8 cellular contexts compared by ENCODE assay signal in the genomic region with DNA sequence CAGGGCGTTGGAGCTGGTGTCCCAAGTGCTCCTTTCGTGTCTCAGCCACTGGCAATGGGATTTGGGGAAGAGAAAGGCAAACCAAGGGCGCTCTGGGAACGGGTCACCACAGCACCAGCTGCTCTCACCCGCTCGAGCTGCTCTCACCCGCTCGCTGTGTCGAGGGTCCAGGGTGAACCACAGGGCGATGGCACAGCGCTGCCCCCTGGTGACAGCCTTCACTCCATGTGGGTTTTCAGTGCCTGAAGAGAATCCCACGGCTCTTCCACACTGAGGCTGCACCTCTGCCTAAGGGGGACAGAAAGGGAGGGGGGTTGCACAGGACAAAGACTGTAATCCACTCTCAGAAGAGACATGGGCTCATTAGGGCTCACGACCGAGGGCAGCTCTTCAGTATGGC. TPM values are rescaled to one million over a fixed set of nuclear protein-coding genes. Genes with fewer than 3 reads are reported as not detected.
DNase-seq lines count a peak whose midpoint lies in the region; ATAC-seq, FAIRE-seq and TF ChIP-seq lines count a peak whose summit lies in the region.

No MANE protein-coding gene starts in this region.

- FAIRE-seq in GM12878 (lab: Jason Lieb, UNC), result no peak

- no peaks in the 10 kb centered on the region for H3K79me2 ChIP-seq in GM12878 (ENCODE audit: control insufficient read depth, insufficient read depth, low read length)

- SMC1A ChIA-PET in GM12878 (lab: Charles Lee; ENCODE audit: uncharacterized antibody, unreplicated experiment), result interaction anchor here (1.1 kb wide), 1 partner anchor 169 kb away, joined by 4 read pairs; no protein-coding TSS in a partner anchor

- TF ChIP-seq POLR2A in GM12878 (IDR thresholded peaks at IDR 0.05; ENCODE audit: low read depth, low read length), result no peak

- peak; percentile 66 for TF ChIP-seq RAD21 in GM12878 (IDR thresholded peaks at IDR 0.05; ENCODE audit: insufficient read depth, low read depth, low read length)

- H3K27ac ChIP-seq in SJCRH30, result no peak overlapping the region
- H3K27ac ChIP-seq in GM12878 (ENCODE audit: control insufficient read depth, insufficient read depth), result no peak overlapping the region

- WGBS in GM12878 (ENCODE audit: insufficient coverage, insufficient replicate concordance, low lambda C conversion rate, missing lambda C conversion rate), result 46% methylated on average over 14 of the region's 14 CpGs

- no peaks in the 10 kb centered on the region for H3K27me3 Mint-ChIP-seq in natural killer cell (ENCODE audit: low read depth in 2 of 2)
- H3K27me3 Mint-ChIP-seq in natural killer cell treated with Interleukin-12 subunit alpha and Interleukin-12 subunit beta and Interleukin-15 and Interleukin-18, amount 100 ng/mL, for 72 hours, result no peaks in the 10 kb centered on the region

- H3K36me3 ChIP-seq in SJCRH30 (peaks cover 17% of the 10 kb centered on the region), GM12878 (ENCODE audit: control insufficient read depth in 2 of 2, insufficient read depth in 2 of 2, low read length in 1 of 2) (peaks cover 7% of the 10 kb centered on the region in 2 experiments; a peak in 3 of 4 replicates), kidney epithelial cell (ENCODE audit: control insufficient read depth, insufficient read depth, low read length) (peaks cover 3% of the 10 kb centered on the region)

- intact Hi-C loops in natural killer cell (cut with micrococcal nuclease) (loop anchor here (1.0 kb wide), 1 partner anchor 169 kb away; no protein-coding TSS in a partner anchor), GM12878 (cut with micrococcal nuclease; ENCODE audit: unreplicated experiment) (loop anchor here (2.0 to 5.0 kb wide), 2 partner anchors 168 to 405 kb away; no protein-coding TSS in a partner anchor)

- CTCF ChIA-PET in GM12878 (lab: Yijun Ruan, JAX), result interaction anchor here (0.6 to 2.3 kb wide), 9 partner anchors 18 to 401 kb away, joined by 3 to 9 read pairs (median 3); no protein-coding TSS in a partner anchor

- peak; percentile 48 for TF ChIP-seq CTCF in natural killer cell (IDR thresholded peaks at IDR 0.05)
- TF ChIP-seq CTCF in GM12878 (IDR thresholded peaks at IDR 0.05 in 2 of 3, conservative IDR thresholded peaks at IDR 0.05 in 1 of 3; ENCODE audit: control insufficient read depth in 2 of 3, extremely low read depth in 1 of 3, insufficient read depth in 1 of 3, low read depth in 3 of 3, low read length in 3 of 3), result peak; percentile 65 to 69 (median 67)
- peak; percentile 68 for TF ChIP-seq CTCF in kidney epithelial cell (IDR thresholded peaks at IDR 0.05; ENCODE audit: insufficient read depth, low read length, poor library complexity, severe bottlenecking)

- H2AFZ ChIP-seq in GM12878 (ENCODE audit: control insufficient read depth, low read depth, low read length), result no peak overlapping the region

- peaks cover 12% of the 10 kb centered on the region; the same call in 1 of the 2 replicates for H3K4me1 ChIP-seq in SJCRH30
- H3K4me1 ChIP-seq in GM12878 (ENCODE audit: control insufficient read depth, insufficient read depth, low read length), result no peaks in the 10 kb centered on the region

- no peak overlapping the region for H3K4me3 Mint-ChIP-seq in natural killer cell
- no peak overlapping the region for H3K4me3 Mint-ChIP-seq in natural killer cell treated with Interleukin-12 subunit alpha and Interleukin-12 subunit beta and Interleukin-15 and Interleukin-18, amount 100 ng/mL, for 72 hours

- no peaks in the 10 kb centered on the region for H3K27me3 ChIP-seq in SJCRH30
- no peaks in the 10 kb centered on the region for H3K27me3 ChIP-seq in GM12878 (replicated peaks in 1 of 2; ENCODE audit: control insufficient read depth in 2 of 2, insufficient read depth in 2 of 2, low read length in 1 of 2)
- no peaks in the 10 kb centered on the region for H3K27me3 ChIP-seq in kidney epithelial cell (ENCODE audit: control insufficient read depth, insufficient read depth, low read length)

- no peak overlapping the region for H3K9ac ChIP-seq in GM12878 (ENCODE audit: control insufficient read depth, insufficient read depth, low read length)

- H3K4me2 ChIP-seq in GM12878 (ENCODE audit: control insufficient read depth, insufficient read depth), result no peak overlapping the region

- H3K4me3 ChIP-seq in SJCRH30 (no peak overlapping the region), GM12878 (no peak overlapping the region), kidney epithelial cell (ENCODE audit: low read depth, low read length) (no peak overlapping the region)

- no TSS peak for BruUV-seq in GM12878 (replicated peaks; lab: Mats Ljungman, UMichigan)

- POLR2A ChIA-PET in GM12878 (lab: Charles Lee), result no interaction called here

- H3K27ac Mint-ChIP-seq in natural killer cell, result no peak overlapping the region
- no peak overlapping the region for H3K27ac Mint-ChIP-seq in natural killer cell treated with Interleukin-12 subunit alpha and Interleukin-12 subunit beta and Interleukin-15 and Interleukin-18, amount 100 ng/mL, for 72 hours

- no peaks in the 10 kb centered on the region for H3K9me3 Mint-ChIP-seq in natural killer cell
- H3K9me3 Mint-ChIP-seq in natural killer cell treated with Interleukin-12 subunit alpha and Interleukin-12 subunit beta and Interleukin-15 and Interleukin-18, amount 100 ng/mL, for 72 hours, result no peaks in the 10 kb centered on the region

- in situ Hi-C loops in GM12878 (cut with MboI), result no loop called here

- H3K4me1 Mint-ChIP-seq in natural killer cell, result peaks cover 0 to 5% of the 10 kb centered on the region in 2 donors
- H3K4me1 Mint-ChIP-seq in natural killer cell treated with Interleukin-12 subunit alpha and Interleukin-12 subunit beta and Interleukin-15 and Interleukin-18, amount 100 ng/mL, for 72 hours (ENCODE audit: low read depth in 2 of 2), result no peaks in the 10 kb centered on the region

- H3K36me3 Mint-ChIP-seq in natural killer cell, result peaks cover 7% of the 10 kb centered on the region
- H3K36me3 Mint-ChIP-seq in natural killer cell treated with Interleukin-12 subunit alpha and Interleukin-12 subunit beta and Interleukin-15 and Interleukin-18, amount 100 ng/mL, for 72 hours, result peaks cover 8% of the 10 kb centered on the region

- ATAC-seq in natural killer cell, result peak in 1 of 3 donors; percentile 54
- ATAC-seq in natural killer cell treated with Interleukin-12 subunit alpha and Interleukin-12 subunit beta and Interleukin-15 and Interleukin-18, amount 100 ng/mL, for 72 hours, result no peak
- ATAC-seq in GM12878, result peak; percentile 74
- ATAC-seq in HG03442 (IDR thresholded peaks at IDR 0.05; ENCODE audit: unreplicated experiment), result no peak
- no peak for ATAC-seq in HG02759 (IDR thresholded peaks at IDR 0.05; ENCODE audit: unreplicated experiment)

- no peak for TF ChIP-seq EP300 in GM12878 (IDR thresholded peaks at IDR 0.05; ENCODE audit: borderline replicate concordance in 1 of 2, control insufficient read depth in 1 of 2, low read depth in 2 of 2, low read length in 2 of 2)

- peak; percentile 33 for DNase-seq in natural killer cell
- DNase-seq in natural killer cell treated with Interleukin-12 subunit alpha and Interleukin-12 subunit beta and Interleukin-15 and Interleukin-18, amount 100 ng/mL, for 72 hours (ENCODE audit: low spot score), result no peak
- peak; percentile 63 to 78 for DNase-seq in SJCRH30
- no peak for DNase-seq in GM12878 (ENCODE audit: low read depth, low spot score)
- DNase-seq in kidney epithelial cell (ENCODE audit: low read depth), result no peak
- DNase-seq in stimulated activated CD8-positive, alpha-beta memory T cell treated with anti-CD3 and anti-CD28 coated beads, Interleukin-7, amount 100 ng/mL, for 24 hours (ENCODE audit: low read depth), result peak; percentile 26

- no peaks in the 10 kb centered on the region for H3K9me3 ChIP-seq in SJCRH30 (replicated peaks)
- no peaks in the 10 kb centered on the region for H3K9me3 ChIP-seq in GM12878 (replicated peaks; ENCODE audit: control insufficient read depth, insufficient read depth, low read length)

- RAD21 ChIA-PET in GM12878 (lab: Charles Lee; ENCODE audit: unreplicated experiment), result no interaction called here

- no peaks in the 10 kb centered on the region for H4K20me1 ChIP-seq in GM12878 (ENCODE audit: control insufficient read depth, insufficient read depth)

RNA-seq across cellular contexts. Expression of a gene that starts 7.1 kb away (rescaled TPM):
- total RNA-seq in natural killer cell (not detected), GM12878 (2014; rRNA removed) (not detected in 2 replicates), GM12878 (2014; rRNA removed; fragmentation: Illumina TruSeq; extraction: Trizol) (not detected in 2 replicates), GM12878 (2021) (not detected in 2 replicates), kidney epithelial cell (0.08 and 2.5 TPM in 2 replicates)
- not detected for total RNA-seq in natural killer cell treated with Interleukin-12 subunit alpha and Interleukin-12 subunit beta and Interleukin-15 and Interleukin-18, amount 100 ng/mL, for 72 hours
- 0.12 and 0.23 TPM in 2 replicates for total RNA-seq in SJCRH30 (2014; rRNA removed; shearing (Covaris generic))
- total RNA-seq in GM12878 (2013; cell fraction: nucleolus; rRNA removed), result not detected in 2 replicates
- polyA plus RNA-seq in GM12878 (2011; ENCODE audit: low read depth), result not detected
- polyA plus RNA-seq in GM12878 (2011; rRNA removed) (not detected in 2 replicates), GM12878 (2014; fragmentation: Illumina TruSeq; extraction: Trizol) (not detected in 2 replicates), GM12878 (2014; fragmentation: Nextera tagmentation; extraction: Ambion mirVana) (not detected), GM12878 (2014; rRNA removed) (not detected in 2 replicates), GM12878 (2016; fragmentation: Nextera tagmentation; extraction: Ambion mirVana) (not detected)
- not detected in 2 replicates for polyA plus RNA-seq in GM12878 (2011; cell fraction: cytosol; rRNA removed)
- polyA plus RNA-seq in GM12878 (2011; cell fraction: nucleus; rRNA removed), result not detected in 2 replicates
- not detected in 2 replicates for polyA plus RNA-seq in GM12878 (2012)
- polyA minus RNA-seq in GM12878 (2011; rRNA and poly(A)+ RNA removed), result 0.05 TPM in 1 of 2 replicates, not detected in the other
- polyA minus RNA-seq in GM12878 (2011; cell fraction: cytosol; rRNA and poly(A)+ RNA removed), result not detected in 2 replicates
- polyA minus RNA-seq in GM12878 (2011; cell fraction: nucleus; rRNA and poly(A)+ RNA removed), result not detected in 2 replicates

RNA-seq across cellular contexts. Expression of a gene that starts 19.7 kb away (rescaled TPM):
- total RNA-seq in natural killer cell, result 10 to 100 TPM; 29.6 to 40.4 (median 37.9) TPM
- 10 to 100 TPM; 35.7 to 52.3 TPM for total RNA-seq in natural killer cell treated with Interleukin-12 subunit alpha and Interleukin-12 subunit beta and Interleukin-15 and Interleukin-18, amount 100 ng/mL, for 72 hours
- 47.2 and 47.8 TPM in 2 replicates for total RNA-seq in SJCRH30 (2014; rRNA removed; shearing (Covaris generic))
- total RNA-seq in GM12878 (2013; cell fraction: nucleolus; rRNA removed), result 58.7 and 59.7 TPM in 2 replicates
- 25.7 and 26.3 TPM in 2 replicates for total RNA-seq in GM12878 (2014; rRNA removed)
- total RNA-seq in GM12878 (2014; rRNA removed; fragmentation: Illumina TruSeq; extraction: Trizol), result 15.3 and 16.3 TPM in 2 replicates
- total RNA-seq in GM12878 (2021), result 40.1 and 42.4 TPM in 2 replicates
- polyA plus RNA-seq in GM12878 (2011; ENCODE audit: low read depth), result 9.4 TPM
- polyA plus RNA-seq in GM12878 (2011; rRNA removed), result 18.0 and 28.8 TPM in 2 replicates
- 31.3 and 45.3 TPM in 2 replicates for polyA plus RNA-seq in GM12878 (2011; cell fraction: cytosol; rRNA removed)
- 260 and 270 TPM in 2 replicates for polyA plus RNA-seq in GM12878 (2011; cell fraction: nucleus; rRNA removed)
- 16.4 and 22.4 TPM in 2 replicates for polyA plus RNA-seq in GM12878 (2012)
- 21.3 and 23.2 TPM in 2 replicates for polyA plus RNA-seq in GM12878 (2014; fragmentation: Illumina TruSeq; extraction: Trizol)
- 1 to 10 TPM in 1 of 2 experiments, under 1 TPM in 1; 0.72 to 3.1 TPM for polyA plus RNA-seq in GM12878 (2014; fragmentation: Nextera tagmentation; extraction: Ambion mirVana)
- polyA plus RNA-seq in GM12878 (2014; rRNA removed), result 31.4 and 34.9 TPM in 2 replicates
- 10 to 100 TPM; 25.7 to 26.9 TPM for polyA plus RNA-seq in GM12878 (2016; fragmentation: Nextera tagmentation; extraction: Ambion mirVana)
- polyA minus RNA-seq in GM12878 (2011; rRNA and poly(A)+ RNA removed), result 28.2 and 32.0 TPM in 2 replicates
- 10.7 and 12.6 TPM in 2 replicates for polyA minus RNA-seq in GM12878 (2011; cell fraction: cytosol; rRNA and poly(A)+ RNA removed)
- polyA minus RNA-seq in GM12878 (2011; cell fraction: nucleus; rRNA and poly(A)+ RNA removed), result 47.3 and 60.6 TPM in 2 replicates
- total RNA-seq in kidney epithelial cell, result 51.7 and 61.5 TPM in 2 replicates

RNA-seq across cellular contexts. Expression of a gene that starts 19.9 kb away (rescaled TPM):
- total RNA-seq in natural killer cell, result 10 to 100 TPM; 10.1 to 17.1 (median 12.7) TPM
- total RNA-seq in natural killer cell treated with Interleukin-12 subunit alpha and Interleukin-12 subunit beta and Interleukin-15 and Interleukin-18, amount 100 ng/mL, for 72 hours, result 1 to 10 TPM; 8.7 to 9.5 TPM
- 3.5 and 3.8 TPM in 2 replicates for total RNA-seq in SJCRH30 (2014; rRNA removed; shearing (Covaris generic))
- 19.2 and 22.0 TPM in 2 replicates for total RNA-seq in GM12878 (2013; cell fraction: nucleolus; rRNA removed)
- total RNA-seq in GM12878 (2014; rRNA removed), result 5.0 and 5.7 TPM in 2 replicates
- total RNA-seq in GM12878 (2014; rRNA removed; fragmentation: Illumina TruSeq; extraction: Trizol), result 6.5 and 7.9 TPM in 2 replicates
- 4.4 and 7.0 TPM in 2 replicates for total RNA-seq in GM12878 (2021)
- polyA plus RNA-seq in GM12878 (2011; ENCODE audit: low read depth), result 2.5 TPM
- polyA plus RNA-seq in GM12878 (2011; rRNA removed), result 9.7 and 11.8 TPM in 2 replicates
- polyA plus RNA-seq in GM12878 (2011; cell fraction: cytosol; rRNA removed), result 5.9 and 9.3 TPM in 2 replicates
- polyA plus RNA-seq in GM12878 (2011; cell fraction: nucleus; rRNA removed), result 5.0 and 8.3 TPM in 2 replicates
- polyA plus RNA-seq in GM12878 (2012), result 4.8 and 5.2 TPM in 2 replicates
- polyA plus RNA-seq in GM12878 (2014; fragmentation: Illumina TruSeq; extraction: Trizol), result 4.5 and 8.7 TPM in 2 replicates
- polyA plus RNA-seq in GM12878 (2014; fragmentation: Nextera tagmentation; extraction: Ambion mirVana), result 1 to 10 TPM; 1.2 to 3.3 TPM
- polyA plus RNA-seq in GM12878 (2014; rRNA removed), result 4.6 and 5.1 TPM in 2 replicates
- 10 to 100 TPM in 1 of 2 experiments, 1 to 10 TPM in 1; 8.1 to 10.7 TPM for polyA plus RNA-seq in GM12878 (2016; fragmentation: Nextera tagmentation; extraction: Ambion mirVana)
- 3.7 and 3.9 TPM in 2 replicates for polyA minus RNA-seq in GM12878 (2011; rRNA and poly(A)+ RNA removed)
- polyA minus RNA-seq in GM12878 (2011; cell fraction: cytosol; rRNA and poly(A)+ RNA removed), result 0.53 and 0.94 TPM in 2 replicates
- 2.8 and 7.2 TPM in 2 replicates for polyA minus RNA-seq in GM12878 (2011; cell fraction: nucleus; rRNA and poly(A)+ RNA removed)
- 2.9 and 4.6 TPM in 2 replicates for total RNA-seq in kidney epithelial cell

RNA-seq across cellular contexts. Expression of a gene that starts 37.7 kb away (rescaled TPM):
- 1 to 10 TPM in 1 of 3 donors, under 1 TPM in 2; 0.18 to 1.4 (median 0.33) TPM for total RNA-seq in natural killer cell
- total RNA-seq in natural killer cell treated with Interleukin-12 subunit alpha and Interleukin-12 subunit beta and Interleukin-15 and Interleukin-18, amount 100 ng/mL, for 72 hours, result 1 to 10 TPM in 1 of 2 donors, under 1 TPM in 1; 0.55 to 1.9 TPM
- total RNA-seq in SJCRH30 (2014; rRNA removed; shearing (Covaris generic)), result 0.05 and 0.06 TPM in 2 replicates
- total RNA-seq in GM12878 (2013; cell fraction: nucleolus; rRNA removed), result 0.54 and 0.78 TPM in 2 replicates
- 0.05 and 0.06 TPM in 2 replicates for total RNA-seq in GM12878 (2014; rRNA removed)
- total RNA-seq in GM12878 (2014; rRNA removed; fragmentation: Illumina TruSeq; extraction: Trizol), result 0.04 and 0.09 TPM in 2 replicates
- 0.13 and 0.18 TPM in 2 replicates for total RNA-seq in GM12878 (2021)
- 0.07 TPM for polyA plus RNA-seq in GM12878 (2011; ENCODE audit: low read depth)
- 0.07 and 0.12 TPM in 2 replicates for polyA plus RNA-seq in GM12878 (2011; rRNA removed)
- 0.03 and 0.04 TPM in 2 replicates for polyA plus RNA-seq in GM12878 (2011; cell fraction: cytosol; rRNA removed)
- polyA plus RNA-seq in GM12878 (2011; cell fraction: nucleus; rRNA removed), result 0.21 and 0.32 TPM in 2 replicates
- polyA plus RNA-seq in GM12878 (2012), result 0.11 and 0.18 TPM in 2 replicates
- polyA plus RNA-seq in GM12878 (2014; fragmentation: Illumina TruSeq; extraction: Trizol), result 0.06 TPM in 1 of 2 replicates, not detected in the other
- polyA plus RNA-seq in GM12878 (2014; fragmentation: Nextera tagmentation; extraction: Ambion mirVana), result under 1 TPM; 0.02 to 0.06 TPM
- 0.03 and 0.06 TPM in 2 replicates for polyA plus RNA-seq in GM12878 (2014; rRNA removed)
- polyA plus RNA-seq in GM12878 (2016; fragmentation: Nextera tagmentation; extraction: Ambion mirVana), result under 1 TPM in 1 of 2 experiments, not detected in 1; 0.26 TPM
- polyA minus RNA-seq in GM12878 (2011; rRNA and poly(A)+ RNA removed), result 0.05 TPM in 1 of 2 replicates, not detected in the other
- not detected in 2 replicates for polyA minus RNA-seq in GM12878 (2011; cell fraction: cytosol; rRNA and poly(A)+ RNA removed)
- 0.24 TPM in 1 of 2 replicates, not detected in the other for polyA minus RNA-seq in GM12878 (2011; cell fraction: nucleus; rRNA and poly(A)+ RNA removed)
- 0.04 and 0.27 TPM in 2 replicates for total RNA-seq in kidney epithelial cell

Comparison
In these comparisons a context has a peak if more than half of its experiments do, and no peak if none do; other contexts are left out.
1. DNase-seq: peak in natural killer cell (single experiment), SJCRH30 (2 of 2) and stimulated activated CD8-positive, alpha-beta memory T cell treated with anti-CD3 and anti-CD28 coated beads, Interleukin-7, amount 100 ng/mL, for 24 hours (single experiment); none in natural killer cell treated with Interleukin-12 subunit alpha and Interleukin-12 subunit beta and Interleukin-15 and Interleukin-18, amount 100 ng/mL, for 72 hours (single experiment), GM12878 (single experiment) and kidney epithelial cell (single experiment).
2. Peak in every context shown above with its lines, with median percentiles within 50 percentile points of each other: CTCF ChIP-seq.